In the genomic region with DNA sequence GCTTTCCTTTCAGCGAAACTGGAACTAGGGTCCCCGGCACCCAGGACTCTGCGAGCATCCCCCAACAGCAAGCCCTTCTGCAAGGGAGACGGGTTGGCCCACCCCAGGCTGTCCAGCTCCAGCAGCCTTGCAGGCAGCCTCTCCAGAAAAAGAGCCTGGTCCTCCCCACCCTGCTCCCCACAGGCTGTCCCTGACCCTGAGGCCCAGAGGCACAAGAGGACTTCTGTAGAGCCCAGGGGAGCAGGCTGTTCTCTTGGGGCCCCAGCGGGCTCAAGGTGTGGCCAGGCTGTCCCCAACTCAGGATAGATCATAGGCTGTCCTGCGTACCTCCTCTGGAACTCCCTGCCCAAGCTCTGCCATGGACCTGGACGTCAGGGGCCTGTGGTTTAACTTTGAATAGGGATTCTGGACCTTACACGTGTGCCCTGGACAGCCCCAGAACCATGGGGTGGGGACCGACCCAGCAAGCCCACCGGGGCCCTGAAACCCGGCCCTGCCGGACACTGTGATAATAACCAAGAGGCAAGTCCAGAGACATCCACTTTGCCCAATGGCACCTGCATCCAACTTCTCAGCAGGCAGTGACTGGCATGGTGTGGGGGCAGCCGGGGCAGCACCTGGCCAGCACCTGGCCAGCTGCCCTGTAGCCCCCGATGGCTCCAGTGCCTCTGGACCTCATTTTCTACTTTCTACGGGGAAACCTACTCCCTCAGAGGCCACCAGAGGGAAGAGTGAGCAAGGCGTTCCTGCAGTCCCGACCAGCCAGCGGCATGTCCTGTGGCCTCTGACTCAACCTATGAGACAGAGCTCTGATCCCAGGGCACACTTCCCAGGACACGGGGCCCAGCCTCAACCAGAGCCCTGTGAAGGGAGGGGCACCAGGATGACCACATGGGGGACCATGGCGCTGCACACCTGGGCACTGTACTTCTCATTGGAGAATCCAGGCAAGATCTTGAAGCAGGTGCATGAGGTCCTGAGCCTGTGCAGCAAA, we compare ENCODE assay signal across 8 cellular contexts. TPM values are rescaled to one million over a fixed set of nuclear protein-coding genes. Genes with fewer than 3 reads are reported as not detected.
DNase-seq lines count a peak whose midpoint lies in the region; ATAC-seq and TF ChIP-seq lines count a peak whose summit lies in the region.

No MANE protein-coding gene starts in this region.

- no peaks in the 10 kb centered on the region for H3K27me3 ChIP-seq in adrenal gland

- H3K4me3 ChIP-seq in adrenal gland, result no peak overlapping the region

- DNase-seq in D341Med (ENCODE audit: low spot score) (peak; percentile 56), HuH-7.5 (ENCODE audit: low spot score) (peak; percentile 89), adrenal gland (peak; percentile 32 to 78 (median 72)), kidney tubule cell (ENCODE audit: low spot score) (peak; percentile 82), omental fat pad (ENCODE audit: low spot score) (no peak)
- DNase-seq in activated effector memory CD4-positive, alpha-beta T cell treated with anti-CD3 and anti-CD28 coated beads, Interleukin-2, amount 50 U/mL, for 16 hours, result no peak

- H3K9me3 ChIP-seq in adrenal gland (replicated peaks in 1 of 3), result no peaks in the 10 kb centered on the region

- H3K27ac ChIP-seq in adrenal gland, result no peak overlapping the region

- no peak for ATAC-seq in omental fat pad (ENCODE audit: low FRiP score)
- ATAC-seq in GM19035 (IDR thresholded peaks at IDR 0.05; ENCODE audit: unreplicated experiment), result no peak
- no peak for ATAC-seq in HG02970 (IDR thresholded peaks at IDR 0.05; ENCODE audit: low FRiP score, unreplicated experiment)

- no peaks in the 10 kb centered on the region for H3K4me1 ChIP-seq in adrenal gland (replicated peaks in 1 of 2)

- TF ChIP-seq POLR2A in adrenal gland (IDR thresholded peaks at IDR 0.05), result no peak

- intact Hi-C loops in adrenal gland (cut with DNase I), result loop anchor here in 1 of 2 donors (5.0 kb wide), 1 partner anchor 157 kb away; no protein-coding TSS in a partner anchor

- H3K36me3 ChIP-seq in adrenal gland (replicated peaks in 1 of 2), result no peaks in the 10 kb centered on the region

- TF ChIP-seq CTCF in adrenal gland (IDR thresholded peaks at IDR 0.05) (peak in 5 of 6 experiments; percentile 25 to 63 (median 40)), omental fat pad (IDR thresholded peaks at IDR 0.05) (no peak)

- 24 to 84% (median 57%) methylated on average over 8 to 20 of the region's 20 CpGs for WGBS in adrenal gland, 4 donors

RNA-seq across cellular contexts. Expression of a gene that starts 50.9 kb away (rescaled TPM):
- total RNA-seq in adrenal gland, result 100 to 1,000 TPM; 145 to 294 (median 193) TPM
- polyA plus RNA-seq in adrenal gland, result 100 to 1,000 TPM; 195 to 290 (median 290) TPM
- 100 to 1,000 TPM; 293 to 486 (median 418) TPM for total RNA-seq in omental fat pad

Comparison
In these comparisons a context has a peak if more than half of its experiments do, and no peak if none do; other contexts are left out.
1. DNase-seq: peak in D341Med (single experiment), HuH-7.5 (single experiment), adrenal gland (7 of 7) and kidney tubule cell (single experiment); none in omental fat pad (single experiment) and activated effector memory CD4-positive, alpha-beta T cell treated with anti-CD3 and anti-CD28 coated beads, Interleukin-2, amount 50 U/mL, for 16 hours (single experiment).
2. CTCF ChIP-seq: peak in adrenal gland (5 of 6); none in omental fat pad (0 of 3).